In the genomic region with DNA sequence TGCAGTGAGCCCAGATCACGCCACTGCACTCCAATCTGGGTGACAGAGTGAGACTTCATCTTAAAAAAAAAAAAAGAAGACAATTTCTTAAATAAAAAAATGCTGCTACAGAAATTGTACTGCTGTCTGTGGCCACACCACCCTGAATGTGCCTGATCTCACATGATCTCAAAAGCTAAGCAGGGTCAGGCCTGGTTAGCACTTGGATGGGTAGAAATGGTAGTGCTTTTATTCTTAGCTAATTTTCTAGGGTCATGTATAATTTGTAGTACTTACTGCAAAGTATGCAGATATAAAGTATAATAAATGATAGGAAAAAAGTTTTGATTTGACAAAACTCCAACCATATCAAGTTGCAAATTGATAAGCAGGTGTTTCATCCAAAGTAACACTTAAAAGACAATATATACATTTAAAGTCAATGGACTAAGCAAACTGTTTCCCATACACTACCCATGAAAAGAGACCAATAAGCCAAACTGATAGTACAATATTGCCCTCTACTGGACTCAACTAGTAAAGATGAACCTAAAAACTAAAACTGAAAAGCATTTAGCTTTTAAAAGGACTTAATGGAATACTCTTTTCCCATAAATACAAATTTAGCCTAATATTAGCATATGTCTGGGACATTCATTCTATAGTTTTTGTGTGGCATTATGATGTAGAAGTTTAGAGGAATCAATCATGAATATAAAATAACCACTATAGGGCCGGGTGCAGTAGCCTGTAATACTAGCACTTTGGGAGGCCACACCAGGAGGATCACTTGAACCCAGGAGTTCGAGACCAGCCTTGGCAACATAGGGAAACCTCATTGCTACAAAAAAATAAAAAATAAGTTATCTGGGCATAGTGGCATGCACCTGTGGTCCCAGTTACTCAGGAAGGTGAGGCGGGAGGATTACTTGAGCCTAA, we compare ENCODE assay signal across 9 cellular contexts. TPM values are rescaled to one million over a fixed set of nuclear protein-coding genes. Genes with fewer than 3 reads are reported as not detected.
A peak's percentile ranks its signal among the peaks of the same experiment; 100 is the strongest.
DNase-seq lines count a peak whose midpoint lies in the region; ATAC-seq and TF ChIP-seq lines count a peak whose summit lies in the region.
"Had no signal": no experiment of that assay in that cellular context is flagged by ENCODE, and none has a peak within 500 bp of the region (broad histone marks: within the 10 kb centered on the region; RNA-seq: fewer than 3 reads in every experiment).

No MANE protein-coding gene starts in this region.

- no peak overlapping the region for H3K27ac Mint-ChIP-seq in osteocyte (ENCODE audit: unreplicated experiment)

- TF ChIP-seq CTCF in AG04449 (IDR thresholded peaks at IDR 0.05; ENCODE audit: insufficient read depth, low read length, missing control alignments): peak; percentile 25
- peak; percentile 27; the same call in 1 of the 2 replicates for TF ChIP-seq CTCF in GM12875 (IDR thresholded peaks at IDR 0.05; ENCODE audit: borderline replicate concordance, insufficient read depth, low read depth, low read length)
- TF ChIP-seq CTCF in MM.1S (IDR thresholded peaks at IDR 0.05; ENCODE audit: low read length): peak; percentile 72
- TF ChIP-seq CTCF in RWPE2 (IDR thresholded peaks at IDR 0.05; ENCODE audit: poor library complexity, severe bottlenecking): peak; percentile 89
- TF ChIP-seq CTCF in esophagus muscularis mucosa (IDR thresholded peaks at IDR 0.05): peak; percentile 49 to 66 (median 52)
- peak; percentile 73 for TF ChIP-seq CTCF in osteocyte (IDR thresholded peaks at IDR 0.05)

- no peak overlapping the region for H3K4me2 ChIP-seq in MM.1S (ENCODE audit: low read depth, low read length)

- H3K9me2 ChIP-seq in MM.1S (replicated peaks; ENCODE audit: insufficient read depth, low read length): no peaks in the 10 kb centered on the region

- DNase-seq in AG04449 (ENCODE audit: low read depth, low spot score): no peak
- DNase-seq in MM.1S: peak; percentile 71
- no peak for DNase-seq in RWPE2 (ENCODE audit: low spot score)
- DNase-seq in esophagus muscularis mucosa (ENCODE audit: extremely low spot score): no peak
- no peak for DNase-seq in osteocyte (ENCODE audit: extremely low spot score, unreplicated experiment)
- DNase-seq in activated naive CD4-positive, alpha-beta T cell (lab: John Stamatoyannopoulos, UW): no peak

- no peak for TF ChIP-seq POLR2A in esophagus muscularis mucosa (IDR thresholded peaks at IDR 0.05; ENCODE audit: low read depth)

- no peaks in the 10 kb centered on the region for H3K36me3 Mint-ChIP-seq in osteocyte (ENCODE audit: unreplicated experiment)

- H2AFZ ChIP-seq in MM.1S (ENCODE audit: low read length): no peak overlapping the region

- no peaks in the 10 kb centered on the region for H3K4me1 Mint-ChIP-seq in osteocyte (ENCODE audit: unreplicated experiment)

- POLR2A ChIA-PET in AG04449 (lab: Yijun Ruan, JAX): no interaction called here

- H3K79me2 ChIP-seq in MM.1S (ENCODE audit: low read length): no peaks in the 10 kb centered on the region

- H3F3A ChIP-seq in MM.1S (ENCODE audit: insufficient read depth, low read length): no peaks in the 10 kb centered on the region

- CTCF ChIA-PET in AG04449 (lab: Yijun Ruan, JAX): interaction anchor here (0.6 to 10.4 kb wide), 47 partner anchors 8 to 443 kb away, joined by 3 to 171 read pairs (median 5); a partner anchor contains a TSS

- H3K27me3 ChIP-seq in MM.1S (replicated peaks; ENCODE audit: insufficient read depth, low read length) (no peaks in the 10 kb centered on the region), RWPE2 (ENCODE audit: insufficient read depth, poor library complexity, severe bottlenecking) (no peaks in the 10 kb centered on the region), esophagus muscularis mucosa (no peaks in the 10 kb centered on the region)

- TF ChIP-seq EP300 in esophagus muscularis mucosa (IDR thresholded peaks at IDR 0.05): no peak

- no peaks in the 10 kb centered on the region for H3K27me3 Mint-ChIP-seq in osteocyte (ENCODE audit: unreplicated experiment)

- H4K20me1 ChIP-seq in MM.1S (ENCODE audit: insufficient read depth, low read length): no peaks in the 10 kb centered on the region

- H3K4me1 ChIP-seq in MM.1S (ENCODE audit: low read length) (no peaks in the 10 kb centered on the region), RWPE2 (ENCODE audit: insufficient read depth, poor library complexity, severe bottlenecking) (no peaks in the 10 kb centered on the region), esophagus muscularis mucosa (no peaks in the 10 kb centered on the region)

- H3K36me3 ChIP-seq in MM.1S (replicated peaks; ENCODE audit: insufficient read depth, low read length) (no peaks in the 10 kb centered on the region), RWPE2 (ENCODE audit: low read depth) (no peaks in the 10 kb centered on the region), esophagus muscularis mucosa (no peaks in the 10 kb centered on the region)

- no peak overlapping the region for H3K4me3 ChIP-seq in AG04449 (ENCODE audit: low read depth, low read length)
- H3K4me3 ChIP-seq in GM12875 (ENCODE audit: low read depth, low read length): no peak overlapping the region
- H3K4me3 ChIP-seq in MM.1S (ENCODE audit: low read length): no peak overlapping the region
- no peak overlapping the region for H3K4me3 ChIP-seq in RWPE2 (ENCODE audit: severe bottlenecking)
- H3K4me3 ChIP-seq in esophagus muscularis mucosa: no peak overlapping the region

- 86% methylated on average over 4 of the region's 4 CpGs for WGBS in esophagus muscularis mucosa

- peak; percentile 38; the same call in 1 of the 3 replicates for ATAC-seq in RWPE2 (ENCODE audit: low read depth)
- ATAC-seq in HG03108 (IDR thresholded peaks at IDR 0.05; ENCODE audit: unreplicated experiment): no peak

- H3K9ac ChIP-seq in MM.1S (ENCODE audit: low read length): no peak overlapping the region

- H3K9me3 ChIP-seq in MM.1S (replicated peaks; ENCODE audit: insufficient read depth, low read length): no peaks in the 10 kb centered on the region
- H3K9me3 ChIP-seq in RWPE2 (ENCODE audit: severe bottlenecking): no peaks in the 10 kb centered on the region
- no peaks in the 10 kb centered on the region for H3K9me3 ChIP-seq in esophagus muscularis mucosa

- no peak overlapping the region for H3K4me3 Mint-ChIP-seq in osteocyte (ENCODE audit: unreplicated experiment)

- no peaks in the 10 kb centered on the region for H3K9me3 Mint-ChIP-seq in osteocyte (ENCODE audit: unreplicated experiment)

- intact Hi-C loops in esophagus muscularis mucosa (cut with DNase I): loop anchor here (2.0 to 5.0 kb wide), 2 partner anchors 202 to 292 kb away; no protein-coding TSS in a partner anchor

- H3K27ac ChIP-seq in MM.1S (ENCODE audit: low read length) (no peak overlapping the region), RWPE2 (ENCODE audit: poor library complexity, severe bottlenecking) (no peak overlapping the region), esophagus muscularis mucosa (replicated peaks in 1 of 4) (no peak overlapping the region)
- H3K27ac ChIP-seq: epithelial cell of prostate had no signal

RNA-seq across cellular contexts. Expression of a gene that starts 18.6 kb away (rescaled TPM):
- 10 to 100 TPM; 21.0 to 42.3 (median 26.2) TPM for total RNA-seq in esophagus muscularis mucosa
- 19.6 and 20.3 TPM in 2 replicates for total RNA-seq in osteocyte

RNA-seq across cellular contexts. Expression of a gene that starts 19.2 kb away (rescaled TPM):
- 1 to 10 TPM; 1.9 to 3.2 (median 2.6) TPM for total RNA-seq in esophagus muscularis mucosa
- 6.0 and 7.7 TPM in 2 replicates for total RNA-seq in osteocyte

Comparison
In these comparisons a context has a peak if more than half of its experiments do, and no peak if none do; other contexts are left out.
1. CTCF ChIP-seq: peak in every context shown above with its lines; median percentile 89 in RWPE2; 73 in osteocyte; 72 in MM.1S; 52 in esophagus muscularis mucosa; 27 in GM12875; 25 in AG04449.